Comparison of ENCODE assay signal across 19 cellular contexts in the genomic region with DNA sequence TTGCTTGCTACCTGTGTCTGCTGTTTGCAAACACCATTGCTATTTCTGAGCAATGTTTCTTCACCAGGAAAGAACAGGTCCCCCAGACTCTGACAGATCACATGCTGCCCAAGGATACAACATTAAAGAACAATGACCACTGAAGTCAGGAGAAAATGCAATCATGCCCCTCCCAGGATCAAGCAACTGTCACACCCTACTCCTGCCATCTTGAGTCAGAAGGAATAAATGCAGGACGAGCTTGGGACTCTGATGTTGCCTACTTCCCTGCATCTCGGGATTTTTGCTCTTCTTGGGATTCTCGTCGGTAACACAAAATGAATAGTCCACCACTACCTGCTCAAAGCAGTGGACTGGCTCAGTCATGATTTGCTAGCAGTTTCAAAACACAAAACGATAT.
DNase-seq lines count a peak whose midpoint lies in the region; ATAC-seq, FAIRE-seq and TF ChIP-seq lines count a peak whose summit lies in the region.
"Had no signal": no experiment of that assay in that cellular context is flagged by ENCODE, and none has a peak within 500 bp of the region (broad histone marks: within the 10 kb centered on the region; RNA-seq: fewer than 3 reads in every experiment).

No MANE protein-coding gene starts in this region.

- H3K4me3 ChIP-seq in HAP-1 (no peak overlapping the region), iPS DF 6.9 (ENCODE audit: low read length) (no peak overlapping the region), aorta (ENCODE audit: low read length in 2 of 2) (no peak overlapping the region)
- H3K4me3 ChIP-seq: GM12878, MG63 had no signal

- FAIRE-seq in GM12891 (lab: Jason Lieb, UNC) = no peak
- FAIRE-seq: colon, GM12878, RCC 7860 had no signal

- no peaks in the 10 kb centered on the region for H3K9me3 Mint-ChIP-seq in CD4-positive, alpha-beta T cell
- H3K9me3 Mint-ChIP-seq: memory B cell; natural killer cell treated with Interleukin-12 subunit alpha and Interleukin-12 subunit beta and Interleukin-15 and Interleukin-18, amount 100 ng/mL, for 72 hours; stimulated activated naive CD8-positive, alpha-beta T cell treated with anti-CD3 and anti-CD28 coated beads, Interleukin-15, amount 100 ng/mL, for 72 hours had no signal

- H3K27me3 ChIP-seq in CD4-positive, alpha-beta T cell (ENCODE audit: control insufficient read depth, insufficient read depth, low read length) = no peaks in the 10 kb centered on the region
- H3K27me3 ChIP-seq in HAP-1 (ENCODE audit: low read depth) = no peaks in the 10 kb centered on the region
- no peaks in the 10 kb centered on the region for H3K27me3 ChIP-seq in iPS DF 6.9 (ENCODE audit: control insufficient read depth, insufficient read depth, low read length)
- H3K27me3 ChIP-seq in aorta (ENCODE audit: control insufficient read depth in 1 of 2, insufficient read depth in 2 of 2, low read length in 1 of 2) = no peaks in the 10 kb centered on the region
- H3K27me3 ChIP-seq: MG63 had no signal

- intact Hi-C loops in CD4-positive, alpha-beta T cell (cut with DNase I, micrococcal nuclease) = loop anchor here in 1 of 2 experiments (5.0 kb wide), 1 partner anchor 76 kb away; no protein-coding TSS in a partner anchor
- intact Hi-C loops in aorta (cut with DNase I) = no loop called here

- H3K27me3 Mint-ChIP-seq in CD4-positive, alpha-beta T cell = no peaks in the 10 kb centered on the region
- no peaks in the 10 kb centered on the region for H3K27me3 Mint-ChIP-seq in T-helper 17 cell
- H3K27me3 Mint-ChIP-seq: memory B cell; stimulated activated naive CD8-positive, alpha-beta T cell treated with anti-CD3 and anti-CD28 coated beads, Interleukin-15, amount 100 ng/mL, for 72 hours had no signal

- H3K27ac ChIP-seq in CD4-positive, alpha-beta T cell (ENCODE audit: low read depth, low read length) = no peak overlapping the region
- H3K27ac ChIP-seq in iPS DF 6.9 (ENCODE audit: low read length) (no peak overlapping the region), aorta (ENCODE audit: low read depth in 1 of 2, low read length in 2 of 2) (no peak overlapping the region)

- peak overlapping the region; percentile 46 for H3K27ac Mint-ChIP-seq in CD4-positive, alpha-beta T cell
- H3K27ac Mint-ChIP-seq in T-helper 17 cell = peak overlapping the region; percentile 90
- H3K27ac Mint-ChIP-seq: memory B cell; natural killer cell treated with Interleukin-12 subunit alpha and Interleukin-12 subunit beta and Interleukin-15 and Interleukin-18, amount 100 ng/mL, for 72 hours had no signal

- ATAC-seq in CD4-positive, alpha-beta T cell (ENCODE audit: poor library complexity) = no peak
- ATAC-seq in T-helper 17 cell (no peak), aorta (ENCODE audit: low FRiP score) (no peak)
- ATAC-seq: GM12878 had no signal

- H3K9me3 ChIP-seq in CD4-positive, alpha-beta T cell (ENCODE audit: control insufficient read depth, low read length) = no peaks in the 10 kb centered on the region
- no peaks in the 10 kb centered on the region; the same call in 1 of the 2 replicates for H3K9me3 ChIP-seq in HAP-1
- H3K9me3 ChIP-seq in T-helper 17 cell (ENCODE audit: control insufficient read depth, low read length, poor library complexity, severe bottlenecking) = no peaks in the 10 kb centered on the region
- H3K9me3 ChIP-seq in iPS DF 6.9 (ENCODE audit: control insufficient read depth, insufficient read depth, low read length) = no peaks in the 10 kb centered on the region
- H3K9me3 ChIP-seq in aorta (ENCODE audit: control insufficient read depth, low read length) = no peaks in the 10 kb centered on the region
- H3K9me3 ChIP-seq: MG63 had no signal

- no peak for TF ChIP-seq CTCF in CD4-positive, alpha-beta T cell (IDR thresholded peaks at IDR 0.05)

- DNase-seq in CD4-positive, alpha-beta T cell = no peak
- DNase-seq in HAP-1 (ENCODE audit: low spot score in 2 of 2) = peak; percentile 35 to 51
- DNase-seq in T-helper 17 cell = no peak
- DNase-seq in iPS DF 6.9 (ENCODE audit: low read depth, low spot score) = peak; percentile 16
- DNase-seq in GM12891 (ENCODE audit: insufficient read length, low spot score) = no peak
- no peak for DNase-seq in NCI-H2196 treated with DMSO at 0.1 percent for 48 hours (lab: John Stamatoyannopoulos, UW; ENCODE audit: unreplicated experiment)
- DNase-seq in aorta = no peak
- DNase-seq: activated CD4-positive, alpha-beta T cell treated with anti-CD3 and anti-CD28 coated beads, Interleukin-2, amount 50 U/mL, for 1 hour; DMS 273 treated with DMSO at 0.1 percent for 48 hours; kidney glomerular epithelial cell; MG63; NCI-H1436; trophoblast cell had no signal

- CTCF ChIA-PET in CD4-positive, alpha-beta T cell (lab: Charles Lee) = no interaction called here

- H3K4me3 Mint-ChIP-seq in CD4-positive, alpha-beta T cell = no peak overlapping the region
- H3K4me3 Mint-ChIP-seq in T-helper 17 cell = no peak overlapping the region
- H3K4me3 Mint-ChIP-seq: memory B cell; natural killer cell treated with Interleukin-12 subunit alpha and Interleukin-12 subunit beta and Interleukin-15 and Interleukin-18, amount 100 ng/mL, for 72 hours had no signal

- peaks cover 66% of the 10 kb centered on the region for H3K4me1 Mint-ChIP-seq in CD4-positive, alpha-beta T cell (ENCODE audit: low read depth)
- H3K4me1 Mint-ChIP-seq in T-helper 17 cell = peaks cover 54% of the 10 kb centered on the region

- in situ Hi-C loops in HAP-1 (cut with MboI; ENCODE audit: low sequenced_read_pairs) = no loop called here

- H3K4me1 ChIP-seq in HAP-1 (peaks cover 19% of the 10 kb centered on the region), iPS DF 6.9 (ENCODE audit: control insufficient read depth, insufficient read depth, low read length) (no peaks in the 10 kb centered on the region), aorta (ENCODE audit: control insufficient read depth in 1 of 2, insufficient read depth in 2 of 2, low read length in 2 of 2) (peaks cover 0 to 5% of the 10 kb centered on the region in 2 donors)

- no peak for TF ChIP-seq POLR2A in GM12891 (IDR thresholded peaks at IDR 0.05; ENCODE audit: low read depth, low read length)

- no peaks in the 10 kb centered on the region for H3K36me3 Mint-ChIP-seq in CD4-positive, alpha-beta T cell (ENCODE audit: low read depth)
- H3K36me3 Mint-ChIP-seq in T-helper 17 cell (ENCODE audit: low read depth) = no peaks in the 10 kb centered on the region
- H3K36me3 Mint-ChIP-seq: memory B cell; natural killer cell treated with Interleukin-12 subunit alpha and Interleukin-12 subunit beta and Interleukin-15 and Interleukin-18, amount 100 ng/mL, for 72 hours had no signal

- POLR2A ChIA-PET in CD4-positive, alpha-beta T cell (lab: Charles Lee) = interaction anchor here (1.0 to 1.7 kb wide), 3 partner anchors 11 to 243 kb away, joined by 3 to 11 read pairs (median 4); no protein-coding TSS in a partner anchor

- H3K36me3 ChIP-seq in HAP-1 (replicated peaks) (no peaks in the 10 kb centered on the region), iPS DF 6.9 (ENCODE audit: control insufficient read depth, insufficient read depth, low read length) (no peaks in the 10 kb centered on the region), aorta (ENCODE audit: control insufficient read depth in 1 of 2, insufficient read depth in 2 of 2, low read length in 1 of 2) (no peaks in the 10 kb centered on the region)
- H3K36me3 ChIP-seq: MG63 had no signal

- no CpG with 5 or more reads among the region's 5 CpGs for WGBS in iPS DF 6.9 (ENCODE audit: insufficient coverage, insufficient read length)
- WGBS in aorta, 2 donors = 88 to 89% methylated on average over 5 of the region's 5 CpGs

TF ChIP-seq in GM12891, 5 proteins besides CTCF, POLR2A, EP300 and RAD21:
- TF ChIP-seq PAX5 (IDR thresholded peaks at IDR 0.05; ENCODE audit: insufficient read depth, low read length, severe bottlenecking) = no peak
- TF ChIP-seq SPI1 (IDR thresholded peaks at IDR 0.05; ENCODE audit: low read depth, low read length) = no peak
- TF ChIP-seq POLR2AphosphoS5 (IDR thresholded peaks at IDR 0.05; ENCODE audit: low read depth, low read length) = no peak
- TF ChIP-seq TAF1 (IDR thresholded peaks at IDR 0.05; ENCODE audit: low read depth, low read length) = no peak
- no peak for TF ChIP-seq POU2F2 (IDR thresholded peaks at IDR 0.05; ENCODE audit: low read depth, low read length)

Comparison
In these comparisons a context has a peak if more than half of its experiments do, and no peak if none do; other contexts are left out.
1. DNase-seq: peak in HAP-1 (2 of 2) and iPS DF 6.9 (single experiment); none in CD4-positive, alpha-beta T cell (0 of 10), T-helper 17 cell (0 of 3), GM12891 (single experiment), NCI-H2196 treated with DMSO at 0.1 percent for 48 hours (single experiment) and aorta (0 of 2).